9 cellular contexts compared by ENCODE assay signal in genomic region chr17:3004925-3005324, GRCh38. TPM values are rescaled to one million over a fixed set of nuclear protein-coding genes. Genes with fewer than 3 reads are reported as not detected.
A peak's percentile ranks its signal among the peaks of the same experiment; 100 is the strongest.
DNase-seq lines count a peak whose midpoint lies in the region; ATAC-seq and TF ChIP-seq lines count a peak whose summit lies in the region.
"Had no signal": no experiment of that assay in that cellular context is flagged by ENCODE, and none has a peak within 500 bp of the region (broad histone marks: within the 10 kb centered on the region; RNA-seq: fewer than 3 reads in every experiment).

No MANE protein-coding gene starts in this region.

- POLR2A ChIA-PET in CD8-positive, alpha-beta memory T cell (lab: Charles Lee), result no interaction called here

- H3K18ac ChIP-seq in H9 (ENCODE audit: insufficient read length, low read depth, low read length), result no peak overlapping the region

- no peak overlapping the region for H3K56ac ChIP-seq in H9 (ENCODE audit: insufficient read length, low read depth, low read length)

- no peaks in the 10 kb centered on the region for H3K79me2 ChIP-seq in H9 (ENCODE audit: insufficient read depth, low read length)
- no peaks in the 10 kb centered on the region for H3K79me2 ChIP-seq in hepatocyte

- H2AK5ac ChIP-seq in H9 (ENCODE audit: insufficient read length, low read length), result no peak overlapping the region

- H3K27me3 Mint-ChIP-seq in H9 (ENCODE audit: low read depth), result no peaks in the 10 kb centered on the region
- no peaks in the 10 kb centered on the region for H3K27me3 Mint-ChIP-seq in CD8-positive, alpha-beta memory T cell

- H3K27me3 ChIP-seq in H9 (ENCODE audit: insufficient read depth, low read length), result no peaks in the 10 kb centered on the region
- H3K27me3 ChIP-seq in RWPE2 (ENCODE audit: insufficient read depth, poor library complexity, severe bottlenecking), result no peaks in the 10 kb centered on the region
- H3K27me3 ChIP-seq in hepatocyte, result no peaks in the 10 kb centered on the region
- H3K27me3 ChIP-seq in skeletal muscle tissue (ENCODE audit: control insufficient read depth in 3 of 3, insufficient read depth in 3 of 3, low read length in 3 of 3), result no peaks in the 10 kb centered on the region
- no peaks in the 10 kb centered on the region for H3K27me3 ChIP-seq in CD8-positive, alpha-beta memory T cell (ENCODE audit: insufficient read depth, low read length, poor library complexity, severe bottlenecking)

- no peak overlapping the region for H4K8ac ChIP-seq in H9 (replicated peaks; ENCODE audit: insufficient read length, low read depth, low read length)

- H2AFZ ChIP-seq in H9 (ENCODE audit: low read length) (no peak overlapping the region), hepatocyte (no peak overlapping the region)

- no peak overlapping the region; a peak in 1 of 5 replicates for H3K4me3 Mint-ChIP-seq in H9
- H3K4me3 Mint-ChIP-seq in CD8-positive, alpha-beta memory T cell, result no peak overlapping the region

- no peak overlapping the region for H3K4me3 ChIP-seq in RWPE2 (ENCODE audit: severe bottlenecking)
- no peak overlapping the region for H3K4me3 ChIP-seq in hepatocyte
- peak overlapping the region in 1 of 3 donors; percentile 67 for H3K4me3 ChIP-seq in skeletal muscle tissue (ENCODE audit: low read length in 3 of 3)
- no peak overlapping the region for H3K4me3 ChIP-seq in CD8-positive, alpha-beta memory T cell (ENCODE audit: low read length)

- H3T11ph ChIP-seq in H9 (ENCODE audit: low read length), result no peak overlapping the region

- no peak overlapping the region for H2BK20ac ChIP-seq in H9 (ENCODE audit: low read depth, low read length, poor library complexity, severe bottlenecking)

- no peaks in the 10 kb centered on the region for H3K4me1 ChIP-seq in H9 (ENCODE audit: insufficient read depth, low read length)
- peaks cover 16% of the 10 kb centered on the region for H3K4me1 ChIP-seq in RWPE2 (ENCODE audit: insufficient read depth, poor library complexity, severe bottlenecking)
- peaks cover 8% of the 10 kb centered on the region for H3K4me1 ChIP-seq in hepatocyte (ENCODE audit: insufficient read depth)
- peaks cover 25 to 30% (median 26%) of the 10 kb centered on the region in 3 donors for H3K4me1 ChIP-seq in skeletal muscle tissue (ENCODE audit: control insufficient read depth in 3 of 3, insufficient read depth in 3 of 3, low read length in 3 of 3)
- H3K4me1 ChIP-seq in CD8-positive, alpha-beta memory T cell (ENCODE audit: insufficient read depth, low read length), result peaks cover 19% of the 10 kb centered on the region

- H3K36me3 Mint-ChIP-seq in H9 (ENCODE audit: insufficient read depth in 1 of 3, low read depth in 3 of 3), result peaks cover 3 to 44% (median 12%) of the 10 kb centered on the region in 3 experiments; a peak in 5 of 7 replicates
- peaks cover 9 to 62% (median 11%) of the 10 kb centered on the region in 3 donors for H3K36me3 Mint-ChIP-seq in CD8-positive, alpha-beta memory T cell

- H3K9ac ChIP-seq in H9 (ENCODE audit: extremely low read depth, insufficient read length, low read length) (no peak overlapping the region), skeletal muscle tissue (ENCODE audit: low read depth in 1 of 3, low read length in 3 of 3) (peak overlapping the region; percentile 51 to 79 (median 63))

- H3K36me3 ChIP-seq in RWPE2 (ENCODE audit: low read depth) (peaks cover 59% of the 10 kb centered on the region), hepatocyte (replicated peaks; ENCODE audit: insufficient read depth, low read depth) (no peaks in the 10 kb centered on the region), skeletal muscle tissue (ENCODE audit: control insufficient read depth in 3 of 3, insufficient read depth in 3 of 3, low read length in 3 of 3) (no peaks in the 10 kb centered on the region)
- H3K36me3 ChIP-seq in CD8-positive, alpha-beta memory T cell (ENCODE audit: insufficient read depth, low read length), result no peaks in the 10 kb centered on the region

- H3K9me3 ChIP-seq in H9 (ENCODE audit: control insufficient read depth, low read depth, low read length) (no peaks in the 10 kb centered on the region), RWPE2 (ENCODE audit: severe bottlenecking) (no peaks in the 10 kb centered on the region), hepatocyte (ENCODE audit: low read depth) (no peaks in the 10 kb centered on the region), skeletal muscle tissue (ENCODE audit: control insufficient read depth in 3 of 3, low read length in 3 of 3) (no peaks in the 10 kb centered on the region)
- no peaks in the 10 kb centered on the region for H3K9me3 ChIP-seq in CD8-positive, alpha-beta memory T cell (ENCODE audit: low read length)

- no peak overlapping the region for H2BK120ac ChIP-seq in H9 (ENCODE audit: low read depth, low read length, poor library complexity, severe bottlenecking)

- H3K9me3 Mint-ChIP-seq in H9, result no peaks in the 10 kb centered on the region
- no peaks in the 10 kb centered on the region for H3K9me3 Mint-ChIP-seq in CD8-positive, alpha-beta memory T cell

- no peak overlapping the region for H4K5ac ChIP-seq in H9 (ENCODE audit: insufficient read length, low read depth, low read length)

- H3K4me2 ChIP-seq in H9 (ENCODE audit: insufficient read depth, insufficient read length, low read length) (no peak overlapping the region), hepatocyte (no peak overlapping the region)

- ATAC-seq in RWPE2 (ENCODE audit: low read depth), result no peak

- H3K4ac ChIP-seq in H9 (ENCODE audit: low read depth, low read length), result no peak overlapping the region

- no peak overlapping the region for H3K14ac ChIP-seq in H9 (ENCODE audit: insufficient read depth, low read length)

- no peak for DNase-seq in H9
- DNase-seq in RWPE2 (ENCODE audit: low spot score), result no peak
- DNase-seq in hepatocyte (ENCODE audit: low spot score), result no peak
- DNase-seq in CD8-positive, alpha-beta memory T cell, result no peak
- DNase-seq in stimulated activated naive CD4-positive, alpha-beta T cell treated with Interleukin-2 at 50 U/mL for 16 hours (lab: John Stamatoyannopoulos, UW), result no peak
- DNase-seq in AG08396 (ENCODE audit: low spot score), result no peak
- DNase-seq in HPDE6-E6E7 (ENCODE audit: extremely low spot score), result no peak

- no peak overlapping the region for H2BK12ac ChIP-seq in H9 (ENCODE audit: insufficient read length, low read depth, low read length)

- TF ChIP-seq CTCF in H9 (conservative IDR thresholded peaks at IDR 0.05) (no peak), RWPE2 (IDR thresholded peaks at IDR 0.05; ENCODE audit: poor library complexity, severe bottlenecking) (no peak), hepatocyte (IDR thresholded peaks at IDR 0.05; ENCODE audit: poor library complexity) (no peak)

- H4K91ac ChIP-seq in H9 (ENCODE audit: insufficient read length, low read depth, low read length), result no peak overlapping the region

- no peak overlapping the region for H2BK15ac ChIP-seq in H9 (ENCODE audit: low read depth, low read length)

- no peaks in the 10 kb centered on the region for H3K23me2 ChIP-seq in H9 (ENCODE audit: insufficient read length, low read depth, low read length, poor library complexity, severe bottlenecking)

- WGBS in H9 (ENCODE audit: extremely low coverage, insufficient read length, low lambda C conversion rate), result no CpG with 5 or more reads among the region's 13 CpGs
- WGBS in hepatocyte (ENCODE audit: low lambda C conversion rate, missing lambda C conversion rate), result 85% methylated on average over 13 of the region's 13 CpGs

- H4K20me1 ChIP-seq in H9 (ENCODE audit: control insufficient read depth, insufficient read depth, insufficient read length) (no peaks in the 10 kb centered on the region), hepatocyte (ENCODE audit: insufficient read depth, poor library complexity, severe bottlenecking) (no peaks in the 10 kb centered on the region)

- peak overlapping the region in 2 of 3 experiments; percentile 48 to 82; a peak in 3 of 7 replicates for H3K27ac Mint-ChIP-seq in H9
- peak overlapping the region in 1 of 8 donors; percentile 84 for H3K27ac Mint-ChIP-seq in CD8-positive, alpha-beta memory T cell

- no peaks in the 10 kb centered on the region for H3K4me1 Mint-ChIP-seq in H9
- H3K4me1 Mint-ChIP-seq in CD8-positive, alpha-beta memory T cell, result peaks cover 6 to 29% (median 6%) of the 10 kb centered on the region in 3 donors

- CTCF ChIA-PET in CD8-positive, alpha-beta memory T cell (lab: Charles Lee), result no interaction called here

- H2BK5ac ChIP-seq in H9 (ENCODE audit: insufficient read length, low read length), result no peak overlapping the region

- no peak overlapping the region for H3K23ac ChIP-seq in H9 (ENCODE audit: insufficient read length, low read depth, low read length)

- no peaks in the 10 kb centered on the region for H3K79me1 ChIP-seq in H9 (ENCODE audit: insufficient read depth, low read depth, low read length, poor library complexity, severe bottlenecking)

- no peaks in the 10 kb centered on the region for H3K9me2 ChIP-seq in hepatocyte (replicated peaks; ENCODE audit: insufficient read depth)

- H3K27ac ChIP-seq in H9 (ENCODE audit: insufficient read length, low read depth, low read length), result no peak overlapping the region
- peak overlapping the region; percentile 85 for H3K27ac ChIP-seq in RWPE2 (ENCODE audit: poor library complexity, severe bottlenecking)
- H3K27ac ChIP-seq in hepatocyte, result peak overlapping the region; percentile 45
- H3K27ac ChIP-seq in skeletal muscle tissue (ENCODE audit: low read depth, low read length), result peak overlapping the region; percentile 60
- no peak overlapping the region for H3K27ac ChIP-seq in CD8-positive, alpha-beta memory T cell (ENCODE audit: low read depth, low read length)

RNA-seq across cellular contexts. Expression of gene OR1D5, which starts 58.5 kb away (rescaled TPM):
- total RNA-seq in H9 (2021), result not detected in 2 replicates
- total RNA-seq in hepatocyte, result not detected in 2 replicates
- polyA plus RNA-seq in hepatocyte, result not detected in 2 replicates
- not detected for total RNA-seq in skeletal muscle tissue
- total RNA-seq in CD8-positive, alpha-beta memory T cell, result not detected
- polyA plus RNA-seq in CD8-positive, alpha-beta memory T cell, result 0.32 TPM
- total RNA-seq: fibroblast of villous mesenchyme had no signal

Comparison
In these comparisons a context has a peak if more than half of its experiments do, and no peak if none do; other contexts are left out.
1. H3K27ac ChIP-seq: peak in RWPE2 (single experiment), hepatocyte (single experiment) and skeletal muscle tissue (single experiment); none in H9 (single experiment) and CD8-positive, alpha-beta memory T cell (single experiment).